Comparison of ENCODE assay signal across 18 cellular contexts in genomic region chr7:19145429-19146201, GRCh38. TPM values are rescaled to one million over a fixed set of nuclear protein-coding genes. Genes with fewer than 3 reads are reported as not detected.
DNase-seq lines count a peak whose midpoint lies in the region; ATAC-seq and TF ChIP-seq lines count a peak whose summit lies in the region.
"Had no signal": no experiment of that assay in that cellular context is flagged by ENCODE, and none has a peak within 500 bp of the region (broad histone marks: within the 10 kb centered on the region; RNA-seq: fewer than 3 reads in every experiment).

No MANE protein-coding gene starts in this region.

- H3K9me3 ChIP-seq in breast epithelium: no peaks in the 10 kb centered on the region
- no peaks in the 10 kb centered on the region for H3K9me3 ChIP-seq in mammary epithelial cell (replicated peaks; ENCODE audit: insufficient read depth, low read length)
- no peaks in the 10 kb centered on the region for H3K9me3 ChIP-seq in NT2/D1 (ENCODE audit: insufficient read depth, low read length)
- no peaks in the 10 kb centered on the region for H3K9me3 ChIP-seq in iPS-20b (ENCODE audit: insufficient read depth, low read depth, low read length)
- H3K9me3 ChIP-seq: adrenal gland, right lobe of liver, thyroid gland had no signal

- H3K4me2 ChIP-seq in mammary epithelial cell (ENCODE audit: insufficient read depth, low read depth, low read length): no peak overlapping the region

- H3K9ac ChIP-seq in mammary epithelial cell (ENCODE audit: insufficient read depth, low read length) (no peak overlapping the region), NT2/D1 (ENCODE audit: insufficient read length, low read depth) (no peak overlapping the region), iPS-20b (ENCODE audit: low read depth, low read length) (no peak overlapping the region)

- H3K27me3 Mint-ChIP-seq in type B pancreatic cell: peaks cover 78% of the 10 kb centered on the region

- H3K4me1 ChIP-seq in breast epithelium (no peaks in the 10 kb centered on the region), mammary epithelial cell (ENCODE audit: insufficient read depth, low read length) (no peaks in the 10 kb centered on the region), NT2/D1 (ENCODE audit: insufficient read depth, insufficient read length) (peaks cover 4% of the 10 kb centered on the region), iPS-20b (ENCODE audit: insufficient read depth, low read length) (peaks cover 21% of the 10 kb centered on the region; the same call in 1 of the 2 replicates)
- H3K4me1 ChIP-seq: adrenal gland, right lobe of liver had no signal

- WGBS in mammary epithelial cell (ENCODE audit: low coverage, missing lambda C conversion rate): 10% methylated on average over 18 of the region's 20 CpGs

- CTCF ChIA-PET in mammary epithelial cell (lab: Charles Lee; ENCODE audit: low non-redundant PET): no interaction called here

- dilution Hi-C loops in mammary epithelial cell (cut with HindIII; ENCODE audit: low sequenced_read_pairs): no loop called here

- H4K20me1 ChIP-seq in mammary epithelial cell (ENCODE audit: insufficient read depth, low read length): no peaks in the 10 kb centered on the region

- no peak overlapping the region for H3K27ac Mint-ChIP-seq in type B pancreatic cell
- H3K27ac Mint-ChIP-seq: activated T-helper 1 cell treated with anti-CD3 and anti-CD28 coated beads, Interleukin-12 subunit alpha, Interleukin-12 subunit beta, Interleukin-2, Interleukin-4 antibody, amounts not matched to agents 30 ng/mL and 10 ng/mL and 1 ng/mL, durations not matched to agents 14 hours and 24 hours and 36 hours; naive B cell had no signal

- no peaks in the 10 kb centered on the region for H3K79me2 ChIP-seq in mammary epithelial cell (ENCODE audit: insufficient read depth, low read length)

- H2AFZ ChIP-seq in mammary epithelial cell (ENCODE audit: low read depth, low read length): no peak overlapping the region

- TF ChIP-seq CTCF in breast epithelium (IDR thresholded peaks at IDR 0.05) (no peak), mammary epithelial cell (conservative IDR thresholded peaks at IDR 0.05 in 1 of 2, IDR thresholded peaks at IDR 0.05 in 1 of 2; ENCODE audit: extremely low read depth in 1 of 2, insufficient read depth in 1 of 2, low read depth in 1 of 2, low read length in 2 of 2) (no peak), type B pancreatic cell (conservative IDR thresholded peaks at IDR 0.05) (no peak)

- BruUV-seq in mammary epithelial cell (replicated peaks; lab: Mats Ljungman, UMichigan): no TSS peak

- no peaks in the 10 kb centered on the region for H3K9me3 Mint-ChIP-seq in type B pancreatic cell
- H3K9me3 Mint-ChIP-seq: activated T-helper 1 cell treated with anti-CD3 and anti-CD28 coated beads, Interleukin-12 subunit alpha, Interleukin-12 subunit beta, Interleukin-2, Interleukin-4 antibody, amounts not matched to agents 30 ng/mL and 10 ng/mL and 1 ng/mL, durations not matched to agents 14 hours and 24 hours and 36 hours had no signal

- in situ Hi-C loops in mammary epithelial cell (cut with MboI; ENCODE audit: low sequenced_read_pairs in 2 of 2): no loop called here

- H3K4me1 Mint-ChIP-seq in type B pancreatic cell (ENCODE audit: unreplicated experiment): peaks cover 12% of the 10 kb centered on the region

- peak overlapping the region; percentile 78 for H3K4me3 Mint-ChIP-seq in type B pancreatic cell
- H3K4me3 Mint-ChIP-seq: activated T-helper 1 cell treated with anti-CD3 and anti-CD28 coated beads, Interleukin-12 subunit alpha, Interleukin-12 subunit beta, Interleukin-2, Interleukin-4 antibody, amounts not matched to agents 30 ng/mL and 10 ng/mL and 1 ng/mL, durations not matched to agents 14 hours and 24 hours and 36 hours had no signal

- peak overlapping the region in 2 of 3 donors; percentile 21 to 49 for H3K4me3 ChIP-seq in breast epithelium
- H3K4me3 ChIP-seq in mammary epithelial cell (replicated peaks in 1 of 3; ENCODE audit: insufficient read depth in 1 of 3, low read depth in 2 of 3, low read length in 3 of 3): no peak overlapping the region
- peak overlapping the region; percentile 76 for H3K4me3 ChIP-seq in NT2/D1 (ENCODE audit: insufficient read length, low read depth)
- H3K4me3 ChIP-seq in iPS-20b (ENCODE audit: low read length): peak overlapping the region; percentile 72
- H3K4me3 ChIP-seq: adrenal gland, right lobe of liver, thyroid gland had no signal

- H3K27ac ChIP-seq in breast epithelium (no peak overlapping the region), mammary epithelial cell (ENCODE audit: insufficient read depth, low read depth, low read length) (no peak overlapping the region), iPS-20b (ENCODE audit: low read length) (no peak overlapping the region)
- H3K27ac ChIP-seq: adrenal gland, right lobe of liver, thyroid gland had no signal

- H3K27me3 ChIP-seq in breast epithelium: peaks cover 0 to 46% of the 10 kb centered on the region in 2 donors
- H3K27me3 ChIP-seq in mammary epithelial cell (ENCODE audit: insufficient read depth, low read length): peaks cover 41% of the 10 kb centered on the region
- H3K27me3 ChIP-seq in NT2/D1 (ENCODE audit: insufficient read depth, insufficient read length): peaks cover 56% of the 10 kb centered on the region
- peaks cover 74% of the 10 kb centered on the region for H3K27me3 ChIP-seq in iPS-20b (ENCODE audit: insufficient read depth, low read length)
- H3K27me3 ChIP-seq: right lobe of liver had no signal

- ATAC-seq in HG02763 (IDR thresholded peaks at IDR 0.05; ENCODE audit: unreplicated experiment): no peak
- ATAC-seq: right lobe of liver had no signal

- no peaks in the 10 kb centered on the region for H3K36me3 Mint-ChIP-seq in type B pancreatic cell
- H3K36me3 Mint-ChIP-seq: naive B cell had no signal

- TF ChIP-seq POLR2A in breast epithelium (IDR thresholded peaks at IDR 0.05): no peak

- no peaks in the 10 kb centered on the region for H3K36me3 ChIP-seq in breast epithelium
- no peaks in the 10 kb centered on the region for H3K36me3 ChIP-seq in mammary epithelial cell (ENCODE audit: insufficient read depth, low read length)
- H3K36me3 ChIP-seq in NT2/D1 (ENCODE audit: insufficient read depth, insufficient read length, low read length): no peaks in the 10 kb centered on the region
- H3K36me3 ChIP-seq in iPS-20b (ENCODE audit: insufficient read depth, low read depth, low read length): no peaks in the 10 kb centered on the region
- H3K36me3 ChIP-seq: adrenal gland, right lobe of liver, thyroid gland had no signal

- intact Hi-C loops in breast epithelium (cut with DNase I; ENCODE audit: low total_unique reads): no loop called here
- intact Hi-C loops in mammary epithelial cell (cut with micrococcal nuclease): no loop called here

- DNase-seq in breast epithelium (ENCODE audit: low spot score in 2 of 2): no peak
- no peak for DNase-seq in mammary epithelial cell
- DNase-seq in NT2/D1 (ENCODE audit: low read depth, low spot score): peak; percentile 58
- no peak for DNase-seq in type B pancreatic cell (ENCODE audit: extremely low spot score, unreplicated experiment)
- no peak for DNase-seq in activated naive CD4-positive, alpha-beta T cell treated with anti-CD3 and anti-CD28 coated beads, Interleukin-2, amount 50 U/mL, for 16 hours
- DNase-seq in SIG-M5 treated with dmso at 0.1 percent for 504 hours (lab: John Stamatoyannopoulos, UW; ENCODE audit: unreplicated experiment): no peak
- DNase-seq: activated CD4-positive, alpha-beta T cell treated with anti-CD3 and anti-CD28 coated beads, Interleukin-2, amount 50 U/mL, for 48 hours; adrenal gland; naive B cell; NCI-H446 treated with DMSO at 0.1 percent for 48 hours; right lobe of liver; stimulated activated CD4-positive, alpha-beta T cell treated with anti-CD3 and anti-CD28 coated beads, Interleukin-4, amount 100 ng/mL, for 1 hour; thyroid gland had no signal

RNA-seq across cellular contexts. Expression of gene FERD3L, which starts 0.4 kb away (rescaled TPM):
- total RNA-seq in breast epithelium: not detected
- total RNA-seq in mammary epithelial cell: not detected
- polyA plus RNA-seq in mammary epithelial cell: not detected
- not detected for polyA minus RNA-seq in mammary epithelial cell
- not detected in 2 replicates for total RNA-seq in type B pancreatic cell (ENCODE audit: low replicate concordance)
- total RNA-seq: activated T-helper 1 cell treated with anti-CD3 and anti-CD28 coated beads, Interleukin-12 subunit alpha, Interleukin-12 subunit beta, Interleukin-2, Interleukin-4 antibody, amounts not matched to agents 30 ng/mL and 10 ng/mL and 1 ng/mL, durations not matched to agents 14 hours and 24 hours and 36 hours; adrenal gland; HT1080; right lobe of liver; thyroid gland had no signal
- polyA plus RNA-seq: adrenal gland, AG04450 had no signal

RNA-seq across cellular contexts. Expression of gene TWIST1, which starts 28.2 kb away (rescaled TPM):
- total RNA-seq in breast epithelium (10 to 100 TPM in 2 of 3 donors, 1 to 10 TPM in 1; 7.2 to 99.5 (median 60.0) TPM), mammary epithelial cell (1 to 10 TPM; 2.3 TPM), type B pancreatic cell (ENCODE audit: low replicate concordance) (20.4 and 121 TPM in 2 replicates)
- polyA plus RNA-seq in mammary epithelial cell: 1.6 TPM
- 0.36 TPM for polyA minus RNA-seq in mammary epithelial cell

Comparison
In these comparisons a context has a peak if more than half of its experiments do, and no peak if none do; other contexts are left out.
1. H3K4me3 ChIP-seq: peak in breast epithelium (2 of 3), NT2/D1 (single experiment) and iPS-20b (single experiment); none in mammary epithelial cell (0 of 3).